ENCODE assay signal across 16 cellular contexts in the genomic region with DNA sequence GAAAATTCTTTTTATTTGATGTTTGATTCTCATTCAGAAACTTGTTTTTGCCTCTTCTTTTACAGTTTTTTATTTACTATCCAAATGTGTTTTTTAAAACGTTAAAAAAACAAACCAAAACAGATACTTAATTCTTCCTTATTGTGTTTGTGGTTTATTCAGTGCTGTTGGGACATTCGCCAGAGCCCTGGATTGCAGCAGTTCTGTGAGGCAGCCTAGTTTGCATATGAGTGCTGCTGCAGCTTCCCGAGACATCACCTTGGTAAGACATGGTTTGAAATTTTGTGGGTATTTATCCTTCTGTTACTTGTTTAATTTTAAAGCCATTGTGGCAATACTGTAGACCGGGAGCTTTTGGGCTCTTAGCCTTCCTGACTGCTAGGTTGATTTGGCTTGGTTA.
DNase-seq lines count a peak whose midpoint lies in the region; ATAC-seq and TF ChIP-seq lines count a peak whose summit lies in the region.
"Had no signal": no experiment of that assay in that cellular context is flagged by ENCODE, and none has a peak within 500 bp of the region (broad histone marks: within the 10 kb centered on the region; RNA-seq: fewer than 3 reads in every experiment).

No MANE protein-coding gene starts in this region.

- no peaks in the 10 kb centered on the region for H3K27me3 Mint-ChIP-seq in naive thymus-derived CD4-positive, alpha-beta T cell
- H3K27me3 Mint-ChIP-seq: activated B cell treated with CpG ODN at 0.5 μM for 24 hours, B cell had no signal

- peaks cover 40% of the 10 kb centered on the region for H3K36me3 ChIP-seq in Karpas-422 (ENCODE audit: insufficient read depth, low read length)
- H3K36me3 ChIP-seq in naive thymus-derived CD4-positive, alpha-beta T cell (ENCODE audit: control insufficient read depth in 2 of 3, insufficient read depth in 3 of 3, low read length in 3 of 3): no peaks in the 10 kb centered on the region

- H3K27ac Mint-ChIP-seq in naive thymus-derived CD4-positive, alpha-beta T cell: peak overlapping the region in 7 of 9 donors; percentile 19 to 86 (median 65)
- H3K27ac Mint-ChIP-seq: activated B cell treated with CpG ODN at 0.5 μM for 24 hours; activated naive CD4-positive, alpha-beta T cell treated with anti-CD3 and anti-CD28 coated beads for 36 hours; B cell; nephron had no signal

- H3K27me3 ChIP-seq in Karpas-422 (ENCODE audit: low read length): no peaks in the 10 kb centered on the region
- no peaks in the 10 kb centered on the region for H3K27me3 ChIP-seq in naive thymus-derived CD4-positive, alpha-beta T cell (ENCODE audit: control insufficient read depth in 2 of 2, insufficient read depth in 2 of 2, low read length in 2 of 2)
- H3K27me3 ChIP-seq: foreskin keratinocyte had no signal

- H3K9me3 ChIP-seq in Karpas-422 (ENCODE audit: low read length): no peaks in the 10 kb centered on the region
- no peaks in the 10 kb centered on the region for H3K9me3 ChIP-seq in naive thymus-derived CD4-positive, alpha-beta T cell (ENCODE audit: control insufficient read depth in 2 of 3, low read length in 3 of 3)

- H3K79me2 ChIP-seq in Karpas-422 (ENCODE audit: low read length): peaks cover 78% of the 10 kb centered on the region

- H4K20me1 ChIP-seq in Karpas-422 (ENCODE audit: insufficient read depth, low read depth, low read length): 0 out of 2 replicates have a peak, but pooled peaks cover 4% of the 10 kb centered on the region

- peaks cover 0 to 17% (median 11%) of the 10 kb centered on the region in 5 donors for H3K36me3 Mint-ChIP-seq in naive thymus-derived CD4-positive, alpha-beta T cell

- no peaks in the 10 kb centered on the region for H3K9me3 Mint-ChIP-seq in naive thymus-derived CD4-positive, alpha-beta T cell
- H3K9me3 Mint-ChIP-seq: activated B cell treated with CpG ODN at 0.5 μM for 24 hours; activated naive CD4-positive, alpha-beta T cell treated with anti-CD3 and anti-CD28 coated beads for 36 hours; nephron had no signal

- no peak for TF ChIP-seq CTCF in choroid plexus epithelial cell (conservative IDR thresholded peaks at IDR 0.05; ENCODE audit: low read depth, low read length)

- peak overlapping the region; percentile 20; the same call in 1 of the 2 replicates for H3K4me3 ChIP-seq in Karpas-422 (ENCODE audit: low read length)
- H3K4me3 ChIP-seq in choroid plexus epithelial cell (ENCODE audit: low read depth, low read length): no peak overlapping the region
- no peak overlapping the region for H3K4me3 ChIP-seq in naive thymus-derived CD4-positive, alpha-beta T cell (ENCODE audit: low read length)

- H2AFZ ChIP-seq in Karpas-422 (ENCODE audit: low read length): no peak overlapping the region

- peak overlapping the region; percentile 1; the same call in 1 of the 2 replicates for H3K9ac ChIP-seq in Karpas-422 (ENCODE audit: low read length)

- CTCF ChIA-PET in naive thymus-derived CD4-positive, alpha-beta T cell (lab: Charles Lee): interaction anchor here (1.0 to 1.2 kb wide), 2 partner anchors 148 to 164 kb away, joined by 3 to 4 read pairs; no protein-coding TSS in a partner anchor

- intact Hi-C loops in naive thymus-derived CD4-positive, alpha-beta T cell (cut with micrococcal nuclease): loop anchor here (10.0 kb wide), 2 partner anchors 555 to 565 kb away; a partner anchor contains a TSS

- peaks cover 12 to 77% (median 44%) of the 10 kb centered on the region in 7 donors for H3K4me1 Mint-ChIP-seq in naive thymus-derived CD4-positive, alpha-beta T cell

- ATAC-seq in naive thymus-derived CD4-positive, alpha-beta T cell: no peak
- ATAC-seq in HG02610 (IDR thresholded peaks at IDR 0.05; ENCODE audit: unreplicated experiment) (no peak), GM19395 (IDR thresholded peaks at IDR 0.05; ENCODE audit: unreplicated experiment) (no peak)
- ATAC-seq: foreskin keratinocyte, left ventricle myocardium superior had no signal

- POLR2A ChIA-PET in naive thymus-derived CD4-positive, alpha-beta T cell (lab: Charles Lee): no interaction called here

- peaks cover 66% of the 10 kb centered on the region for H3K4me1 ChIP-seq in Karpas-422 (ENCODE audit: low read length)
- H3K4me1 ChIP-seq in naive thymus-derived CD4-positive, alpha-beta T cell (ENCODE audit: control insufficient read depth in 2 of 2, insufficient read depth in 2 of 2, low read length in 2 of 2): peaks cover 0 to 16% of the 10 kb centered on the region in 2 donors
- H3K4me1 ChIP-seq: foreskin keratinocyte had no signal

- H3K27ac ChIP-seq in Karpas-422 (ENCODE audit: low read length): peak overlapping the region; percentile 83
- no peak overlapping the region for H3K27ac ChIP-seq in naive thymus-derived CD4-positive, alpha-beta T cell (ENCODE audit: low read depth, low read length)
- H3K27ac ChIP-seq: foreskin keratinocyte had no signal

- peak overlapping the region in 2 of 10 donors; percentile 12 to 27 for H3K4me3 Mint-ChIP-seq in naive thymus-derived CD4-positive, alpha-beta T cell
- H3K4me3 Mint-ChIP-seq: activated B cell treated with CpG ODN at 0.5 μM for 24 hours; activated naive CD4-positive, alpha-beta T cell treated with anti-CD3 and anti-CD28 coated beads for 36 hours; B cell; nephron had no signal

- no peaks in the 10 kb centered on the region for H3K9me2 ChIP-seq in Karpas-422 (replicated peaks; ENCODE audit: insufficient read depth, low read length)

- DNase-seq in EH (ENCODE audit: low read depth): peak; percentile 23
- DNase-seq in Karpas-422: no peak
- DNase-seq in choroid plexus epithelial cell (ENCODE audit: low read depth): peak; percentile 57
- no peak for DNase-seq in naive thymus-derived CD4-positive, alpha-beta T cell
- no peak for DNase-seq in effector CD4-positive, alpha-beta T cell
- DNase-seq: activated B cell treated with CpG ODN at 0.5 μM for 24 hours; activated naive CD4-positive, alpha-beta T cell treated with anti-CD3 and anti-CD28 coated beads for 36 hours; DMS153; effector memory CD4-positive, alpha-beta T cell; foreskin keratinocyte; left ventricle myocardium superior; NCI-H2029 treated with DMSO at 0.1 percent for 48 hours had no signal

- peak overlapping the region; percentile 55 for H3K4me2 ChIP-seq in Karpas-422 (ENCODE audit: low read depth, low read length, poor library complexity, severe bottlenecking)

Comparison
In these comparisons a context has a peak if more than half of its experiments do, and no peak if none do; other contexts are left out.
1. DNase-seq: peak in EH (single experiment) and choroid plexus epithelial cell (single experiment); none in Karpas-422 (single experiment), naive thymus-derived CD4-positive, alpha-beta T cell (0 of 9) and effector CD4-positive, alpha-beta T cell (single experiment).